Comparison of ENCODE assay signal across 1 cellular context in genomic region chr11:16375664-16376063, GRCh38. TPM values are rescaled to one million over a fixed set of nuclear protein-coding genes. Genes with fewer than 3 reads are reported as not detected.
"Had no signal": no experiment of that assay in that cellular context is flagged by ENCODE, and none has a peak within 500 bp of the region (broad histone marks: within the 10 kb centered on the region; RNA-seq: fewer than 3 reads in every experiment).

No MANE protein-coding gene starts in this region.

RNA-seq across cellular contexts. Expression of gene SOX6, which starts 19.3 kb away (rescaled TPM):
- polyA plus RNA-seq: IgD-negative memory B cell had no signal
